In genomic region chr17:39538875-39539274, GRCh38 we compare ENCODE assay signal across 17 cellular contexts.
A peak's percentile ranks its signal among the peaks of the same experiment; 100 is the strongest.
DNase-seq lines count a peak whose midpoint lies in the region; ATAC-seq and TF ChIP-seq lines count a peak whose summit lies in the region.
"Had no signal": no experiment of that assay in that cellular context is flagged by ENCODE, and none has a peak within 500 bp of the region (broad histone marks: within the 10 kb centered on the region; RNA-seq: fewer than 3 reads in every experiment).

No MANE protein-coding gene starts in this region.

- DNase-seq in CD1c-positive myeloid dendritic cell (ENCODE audit: extremely low spot score), result peak; percentile 76
- DNase-seq in Kasumi-1 (lab: John Stamatoyannopoulos, UW), result peak; percentile 93 to 98
- no peak for DNase-seq in T-cell
- peak; percentile 28 for DNase-seq in iris pigment epithelial cell (ENCODE audit: low read depth)
- no peak for DNase-seq in Caco-2
- no peak for DNase-seq in head of caudate nucleus
- no peak for DNase-seq in stimulated activated CD4-positive, alpha-beta T cell treated with anti-CD3 and anti-CD28 coated beads, Interleukin-4, amount 100 ng/mL, for 4 hours
- no peak for DNase-seq in NCI-H510A (lab: John Stamatoyannopoulos, UW)
- DNase-seq: cerebellar nuclear complex; mesendoderm; NCI-H2107; NK-92 treated with Interleukin-12 subunit alpha and Interleukin-12 subunit beta, amount 100 ng/mL, for 24 hours; nucleus accumbens had no signal

- no TSS peak for BruUV-seq in Caco-2 (replicated peaks; lab: Mats Ljungman, UMichigan)

- peaks cover 32% of the 10 kb centered on the region for H3K4me1 ChIP-seq in Caco-2
- H3K4me1 ChIP-seq: gastroesophageal sphincter had no signal

- H3K9me3 Mint-ChIP-seq in T-cell, result no peaks in the 10 kb centered on the region
- H3K9me3 Mint-ChIP-seq in Caco-2 (ENCODE audit: unreplicated experiment), result no peaks in the 10 kb centered on the region
- H3K9me3 Mint-ChIP-seq: stimulated activated naive CD8-positive, alpha-beta T cell treated with anti-CD3 and anti-CD28 coated beads, Interleukin-15, Interleukin-2, amounts not matched to agents 100 ng/mL and 50 ng/mL, for 24 hours had no signal

- no peaks in the 10 kb centered on the region for H3K36me3 ChIP-seq in Caco-2 (ENCODE audit: control insufficient read depth, insufficient read depth, low read length)
- H3K36me3 ChIP-seq: gastroesophageal sphincter had no signal

- CTCF ChIA-PET in T-cell (lab: Charles Lee), result no interaction called here
- CTCF ChIA-PET in Caco-2 (lab: Charles Lee), result no interaction called here

- H3K27me3 Mint-ChIP-seq in T-cell (no peaks in the 10 kb centered on the region), Caco-2 (ENCODE audit: insufficient read depth, unreplicated experiment) (no peaks in the 10 kb centered on the region)
- H3K27me3 Mint-ChIP-seq: activated naive CD8-positive, alpha-beta T cell; stimulated activated naive CD8-positive, alpha-beta T cell treated with anti-CD3 and anti-CD28 coated beads, Interleukin-15, Interleukin-2, amounts not matched to agents 100 ng/mL and 50 ng/mL, for 24 hours had no signal

- H3K4me1 Mint-ChIP-seq in T-cell (peaks cover 18 to 23% (median 19%) of the 10 kb centered on the region in 3 donors), Caco-2 (ENCODE audit: low read depth, unreplicated experiment) (peaks cover 15% of the 10 kb centered on the region)

- H3K4me3 Mint-ChIP-seq in T-cell, result no peak overlapping the region
- no peak overlapping the region for H3K4me3 Mint-ChIP-seq in Caco-2 (ENCODE audit: unreplicated experiment)
- H3K4me3 Mint-ChIP-seq: stimulated activated naive CD8-positive, alpha-beta T cell treated with anti-CD3 and anti-CD28 coated beads, Interleukin-15, Interleukin-2, amounts not matched to agents 100 ng/mL and 50 ng/mL, for 24 hours had no signal

- H3K36me3 Mint-ChIP-seq in T-cell (no peaks in the 10 kb centered on the region), Caco-2 (ENCODE audit: insufficient read depth, unreplicated experiment) (no peaks in the 10 kb centered on the region)
- H3K36me3 Mint-ChIP-seq: activated naive CD8-positive, alpha-beta T cell had no signal

- intact Hi-C loops in Caco-2 (cut with micrococcal nuclease; ENCODE audit: unreplicated experiment), result no loop called here
- intact Hi-C loops in head of caudate nucleus (cut with DNase I), result no loop called here

- no peak overlapping the region for H3K4me3 ChIP-seq in Caco-2 (ENCODE audit: low read depth, low read length)
- H3K4me3 ChIP-seq: gastroesophageal sphincter, skin epidermis had no signal

- no peaks in the 10 kb centered on the region for H3K9me3 ChIP-seq in Caco-2
- H3K9me3 ChIP-seq: gastroesophageal sphincter had no signal

- POLR2A ChIA-PET in T-cell (lab: Charles Lee), result no interaction called here
- POLR2A ChIA-PET in Caco-2 (lab: Charles Lee), result no interaction called here

- H3K27ac Mint-ChIP-seq in T-cell (no peak overlapping the region), Caco-2 (ENCODE audit: unreplicated experiment) (no peak overlapping the region)
- H3K27ac Mint-ChIP-seq: activated naive CD8-positive, alpha-beta T cell; stimulated activated naive CD8-positive, alpha-beta T cell treated with anti-CD3 and anti-CD28 coated beads, Interleukin-15, Interleukin-2, amounts not matched to agents 100 ng/mL and 50 ng/mL, for 24 hours had no signal

- H3K27me3 ChIP-seq in Caco-2 (replicated peaks; ENCODE audit: control insufficient read depth, insufficient read depth, low read length), result no peaks in the 10 kb centered on the region
- H3K27me3 ChIP-seq: gastroesophageal sphincter had no signal

- peak; percentile 54 to 70 (median 66) for ATAC-seq in T-cell (replicated peaks in 1 of 4)
- ATAC-seq: gastroesophageal sphincter had no signal

- no peak for TF ChIP-seq CTCF in Caco-2 (IDR thresholded peaks at IDR 0.05; ENCODE audit: insufficient read depth in 1 of 2, low read depth in 1 of 2, low read length in 1 of 2, severe bottlenecking in 1 of 2, unreplicated experiment in 1 of 2)

Comparison
In these comparisons a context has a peak if more than half of its experiments do, and no peak if none do; other contexts are left out.
1. DNase-seq: peak in CD1c-positive myeloid dendritic cell (single experiment), Kasumi-1 (2 of 2) and iris pigment epithelial cell (single experiment); none in T-cell (0 of 34), Caco-2 (0 of 2), head of caudate nucleus (0 of 42), stimulated activated CD4-positive, alpha-beta T cell treated with anti-CD3 and anti-CD28 coated beads, Interleukin-4, amount 100 ng/mL, for 4 hours (0 of 2) and NCI-H510A (single experiment).